9 cellular contexts compared by ENCODE assay signal in the genomic region with DNA sequence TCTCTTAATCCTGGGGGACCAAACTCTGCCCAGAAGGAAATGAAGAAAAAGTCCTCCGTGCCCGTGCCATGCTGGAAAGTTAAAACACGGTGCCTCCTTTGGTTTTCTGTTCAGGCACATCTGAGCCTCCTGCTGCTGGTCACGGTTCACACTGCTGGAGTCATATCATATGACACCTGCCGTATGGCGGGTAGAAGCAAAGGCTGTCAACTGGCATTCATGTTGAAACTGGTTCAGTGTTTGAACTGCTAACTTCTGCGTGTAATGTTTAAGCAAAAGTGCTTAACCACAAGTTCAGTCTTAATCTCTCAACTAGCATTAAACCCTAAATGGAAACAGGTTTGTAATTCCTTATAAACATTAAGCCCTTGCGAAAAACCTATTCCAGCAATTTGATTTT. TPM values are rescaled to one million over a fixed set of nuclear protein-coding genes. Genes with fewer than 3 reads are reported as not detected.
A peak's percentile ranks its signal among the peaks of the same experiment; 100 is the strongest.
DNase-seq lines count a peak whose midpoint lies in the region; ATAC-seq lines count a peak whose summit lies in the region.
"Had no signal": no experiment of that assay in that cellular context is flagged by ENCODE, and none has a peak within 500 bp of the region (broad histone marks: within the 10 kb centered on the region; RNA-seq: fewer than 3 reads in every experiment).

No MANE protein-coding gene starts in this region.

- peak overlapping the region in 1 of 2 experiments; percentile 44 for H3K4ac ChIP-seq in mesenchymal stem cell (ENCODE audit: low read depth in 1 of 2, low read length in 2 of 2)

- no peak overlapping the region for H2BK15ac ChIP-seq in mesenchymal stem cell (ENCODE audit: low read depth, poor library complexity, severe bottlenecking)

- H2AK5ac ChIP-seq in mesenchymal stem cell (ENCODE audit: low read length, severe bottlenecking): no peak overlapping the region

- H3K4me3 Mint-ChIP-seq in activated T-cell treated with anti-CD3 and anti-CD28 coated beads, Interleukin-2, amount 50 U/mL, for 24 hours: peak overlapping the region; percentile 92

- no peak overlapping the region for H3K27ac ChIP-seq in mesenchymal stem cell (ENCODE audit: low read length, poor library complexity, severe bottlenecking)

- no peak overlapping the region for H3K18ac ChIP-seq in mesenchymal stem cell (ENCODE audit: low read depth in 1 of 2, low read length in 2 of 2)

- H3K9me3 Mint-ChIP-seq in activated T-cell treated with anti-CD3 and anti-CD28 coated beads, Interleukin-2, amount 50 U/mL, for 24 hours: no peaks in the 10 kb centered on the region

- peak overlapping the region; percentile 4 for H3K4me2 ChIP-seq in mesenchymal stem cell (ENCODE audit: low read length, poor library complexity, severe bottlenecking)

- H3K36me3 Mint-ChIP-seq in activated T-cell treated with anti-CD3 and anti-CD28 coated beads, Interleukin-2, amount 50 U/mL, for 24 hours (ENCODE audit: low read depth): peaks cover 30% of the 10 kb centered on the region

- ATAC-seq in GM21367 (IDR thresholded peaks at IDR 0.05; ENCODE audit: unreplicated experiment) (no peak), GM21423 (IDR thresholded peaks at IDR 0.05; ENCODE audit: unreplicated experiment) (no peak), HG02981 (IDR thresholded peaks at IDR 0.05; ENCODE audit: unreplicated experiment) (no peak)

- H3K14ac ChIP-seq in mesenchymal stem cell (ENCODE audit: low read length in 2 of 2): no peak overlapping the region

- H2AFZ ChIP-seq in mesenchymal stem cell (ENCODE audit: low read depth, low read length): no peak overlapping the region

- H4K8ac ChIP-seq in mesenchymal stem cell (ENCODE audit: low read length): no peak overlapping the region

- peaks cover 11% of the 10 kb centered on the region for H3K79me1 ChIP-seq in mesenchymal stem cell (replicated peaks; ENCODE audit: low read length, poor library complexity, severe bottlenecking)

- WGBS in mesenchymal stem cell: 89% methylated on average over 7 of the region's 8 CpGs

- no peak overlapping the region for H2BK12ac ChIP-seq in mesenchymal stem cell (ENCODE audit: low read length in 2 of 2)

- no peak overlapping the region for H3K4me3 ChIP-seq in mesenchymal stem cell (ENCODE audit: insufficient read depth in 1 of 2, low read depth in 1 of 2, low read length in 2 of 2)

- H3K36me3 ChIP-seq in mesenchymal stem cell (ENCODE audit: control insufficient read depth in 1 of 2, insufficient read depth in 2 of 2, low read depth in 1 of 2, low read length in 2 of 2): no peaks in the 10 kb centered on the region

- peak; percentile 77 for DNase-seq in DMS79 treated with DMSO at 0.1 percent for 48 hours (lab: John Stamatoyannopoulos, UW)
- DNase-seq in NCI-H446 treated with DMSO at 0.1 percent for 48 hours (lab: John Stamatoyannopoulos, UW): peak; percentile 57
- DNase-seq in activated T-cell treated with anti-CD3 and anti-CD28 coated beads, Interleukin-2, amount 50 U/mL, for 24 hours: peak; percentile 48
- peak; percentile 8 for DNase-seq in mesenchymal stem cell
- DNase-seq in NOMO-1 treated with DMSO at 0.1 percent for 48 hours (lab: John Stamatoyannopoulos, UW; ENCODE audit: unreplicated experiment): no peak

- H2BK120ac ChIP-seq in mesenchymal stem cell (ENCODE audit: low read depth, low read length): no peak overlapping the region

- no peak overlapping the region for H4K91ac ChIP-seq in mesenchymal stem cell (ENCODE audit: low read length)

- no peak overlapping the region for H3K9ac ChIP-seq in mesenchymal stem cell (ENCODE audit: low read length)

- peaks cover 38% of the 10 kb centered on the region for H3K4me1 Mint-ChIP-seq in activated T-cell treated with anti-CD3 and anti-CD28 coated beads, Interleukin-2, amount 50 U/mL, for 24 hours (ENCODE audit: low read depth)

- H3K23ac ChIP-seq in mesenchymal stem cell (ENCODE audit: low read length in 2 of 2): no peak overlapping the region

- H3K27ac Mint-ChIP-seq in activated T-cell treated with anti-CD3 and anti-CD28 coated beads, Interleukin-2, amount 50 U/mL, for 24 hours: peak overlapping the region; percentile 88

- H3K9me3 ChIP-seq in mesenchymal stem cell (ENCODE audit: control insufficient read depth, low read length): no peaks in the 10 kb centered on the region

- H3K27me3 ChIP-seq in mesenchymal stem cell (ENCODE audit: control insufficient read depth in 1 of 2, insufficient read depth in 1 of 2, low read length in 2 of 2): no peaks in the 10 kb centered on the region
- H3K27me3 ChIP-seq: dorsolateral prefrontal cortex had no signal

- H3K4me1 ChIP-seq in mesenchymal stem cell (ENCODE audit: control insufficient read depth, insufficient read depth, low read depth, low read length): peaks cover 8% of the 10 kb centered on the region

- H2BK5ac ChIP-seq in mesenchymal stem cell (ENCODE audit: low read depth, low read length, poor library complexity, severe bottlenecking): no peak overlapping the region

- H3K27me3 Mint-ChIP-seq in activated T-cell treated with anti-CD3 and anti-CD28 coated beads, Interleukin-2, amount 50 U/mL, for 24 hours: no peaks in the 10 kb centered on the region

RNA-seq across cellular contexts. Expression of gene STK39, which starts 3.1 kb away (rescaled TPM):
- polyA plus RNA-seq in mesenchymal stem cell (2013, experiment 1 of 2): 18.3 TPM
- 18.5 TPM for polyA plus RNA-seq in mesenchymal stem cell (2013, experiment 2 of 2)
